31 cellular contexts compared by ENCODE assay signal in the genomic region with DNA sequence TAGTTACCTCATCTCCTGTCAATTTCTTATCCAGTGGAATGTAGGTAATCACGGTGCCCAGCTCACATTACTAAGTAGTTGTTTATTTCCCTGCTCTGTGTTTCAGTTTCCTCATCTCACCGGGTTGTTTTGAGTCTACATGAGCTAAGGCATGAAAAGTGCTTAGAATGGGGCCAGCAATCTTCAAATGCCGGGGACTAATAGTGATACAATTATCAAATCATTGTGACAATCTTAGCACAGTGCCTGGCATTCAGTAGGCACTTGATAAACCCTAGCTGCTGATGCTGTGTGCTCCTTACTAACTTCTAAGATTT. TPM values are rescaled to one million over a fixed set of nuclear protein-coding genes. Genes with fewer than 3 reads are reported as not detected.
DNase-seq lines count a peak whose midpoint lies in the region; ATAC-seq lines count a peak whose summit lies in the region.
"Had no signal": no experiment of that assay in that cellular context is flagged by ENCODE, and none has a peak within 500 bp of the region (broad histone marks: within the 10 kb centered on the region; RNA-seq: fewer than 3 reads in every experiment).

No MANE protein-coding gene starts in this region.

- intact Hi-C loops in naive thymus-derived CD4-positive, alpha-beta T cell (cut with micrococcal nuclease), result loop anchor here in 1 of 2 donors (1.0 to 2.0 kb wide), 2 partner anchors 12 to 70 kb away; no protein-coding TSS in a partner anchor

- peaks cover 27% of the 10 kb centered on the region for H3K36me3 Mint-ChIP-seq in activated naive CD4-positive, alpha-beta T cell treated with anti-CD3 and anti-CD28 coated beads, Interleukin-2, amount 10 ng/mL, durations not matched to agents 7 days and 5 days
- peaks cover 88% of the 10 kb centered on the region for H3K36me3 Mint-ChIP-seq in activated T-helper 17 cell treated with anti-CD3 and anti-CD28 coated beads, Interleukin-2, amount 50 U/mL, for 72 hours (ENCODE audit: low read depth)
- H3K36me3 Mint-ChIP-seq in naive thymus-derived CD4-positive, alpha-beta T cell, result peaks cover 0 to 41% (median 9%) of the 10 kb centered on the region in 5 donors
- H3K36me3 Mint-ChIP-seq: memory B cell had no signal

- peaks cover 0 to 3% (median 0%) of the 10 kb centered on the region in 3 experiments for H3K9me3 ChIP-seq in naive thymus-derived CD4-positive, alpha-beta T cell (ENCODE audit: control insufficient read depth in 2 of 3, low read length in 3 of 3)
- H3K9me3 ChIP-seq: ovary had no signal

- peaks cover 3% of the 10 kb centered on the region for H3K9me3 Mint-ChIP-seq in activated naive CD4-positive, alpha-beta T cell treated with anti-CD3 and anti-CD28 coated beads, Interleukin-2, amount 10 ng/mL, durations not matched to agents 7 days and 5 days
- no peaks in the 10 kb centered on the region for H3K9me3 Mint-ChIP-seq in activated T-helper 17 cell treated with anti-CD3 and anti-CD28 coated beads, Interleukin-2, amount 50 U/mL, for 72 hours
- peaks cover 0 to 9% (median 2%) of the 10 kb centered on the region in 11 donors for H3K9me3 Mint-ChIP-seq in naive thymus-derived CD4-positive, alpha-beta T cell
- H3K9me3 Mint-ChIP-seq: effector memory CD8-positive, alpha-beta T cell; memory B cell; neural crest cell; stimulated activated memory B cell treated with anti-CD40 and anti-IgM and Interleukin-4, amounts not matched to agents 10 μg/mL and 1 μg/mL and 100 μg/mL, for 72 hours had no signal

- peak overlapping the region; percentile 39 for H3K4me3 Mint-ChIP-seq in activated naive CD4-positive, alpha-beta T cell treated with anti-CD3 and anti-CD28 coated beads, Interleukin-2, amount 10 ng/mL, durations not matched to agents 7 days and 5 days
- H3K4me3 Mint-ChIP-seq in activated T-helper 17 cell treated with anti-CD3 and anti-CD28 coated beads, Interleukin-2, amount 50 U/mL, for 72 hours, result peak overlapping the region; percentile 77
- peak overlapping the region; percentile 63 to 83 (median 74) for H3K4me3 Mint-ChIP-seq in naive thymus-derived CD4-positive, alpha-beta T cell
- H3K4me3 Mint-ChIP-seq: effector memory CD8-positive, alpha-beta T cell; memory B cell; neural crest cell; stimulated activated memory B cell treated with anti-CD40 and anti-IgM and Interleukin-4, amounts not matched to agents 10 μg/mL and 1 μg/mL and 100 μg/mL, for 72 hours had no signal

- DNase-seq in NCI-H2227 (lab: John Stamatoyannopoulos, UW; ENCODE audit: unreplicated experiment) (peak; percentile 17), NCI-H2227 treated with DMSO at 0.1 percent for 48 hours (lab: John Stamatoyannopoulos, UW) (no peak)
- DNase-seq in activated naive CD4-positive, alpha-beta T cell treated with anti-CD3 and anti-CD28 coated beads, Interleukin-2, amount 10 ng/mL, durations not matched to agents 7 days and 5 days, result peak; percentile 20
- no peak for DNase-seq in activated naive CD4-positive, alpha-beta T cell treated with Interleukin-2 at 50 U/mL for 16 hours
- no peak for DNase-seq in naive thymus-derived CD4-positive, alpha-beta T cell
- DNase-seq: C1 segment of cervical spinal cord; caudate nucleus; DMS79 treated with DMSO at 0.1 percent for 48 hours; effector memory CD8-positive, alpha-beta T cell; GDM1; hypothalamus; left colon; NCI-H1436; NCI-H2081; NCI-H748 treated with DMSO at 0.1 percent for 48 hours; ovary; Right ventricle myocardium superior; stimulated activated CD4-positive, alpha-beta T cell treated with anti-CD3 and anti-CD28 coated beads, Interleukin-15, amount 100 ng/mL, for 24 hours had no signal

- CTCF ChIA-PET in activated naive CD4-positive, alpha-beta T cell treated with anti-CD3 and anti-CD28 coated beads, Interleukin-2, amount 10 ng/mL, durations not matched to agents 7 days and 5 days (lab: Charles Lee), result interaction anchor here (1.3 kb wide), 1 partner anchor 139 kb away, joined by 3 read pairs; no protein-coding TSS in a partner anchor
- CTCF ChIA-PET in naive thymus-derived CD4-positive, alpha-beta T cell (lab: Charles Lee), result interaction anchor here (1.3 to 1.4 kb wide), 2 partner anchors 14 to 23 kb away, joined by 4 read pairs; no protein-coding TSS in a partner anchor

- peaks cover 0 to 37% of the 10 kb centered on the region in 2 donors for H3K4me1 ChIP-seq in naive thymus-derived CD4-positive, alpha-beta T cell (ENCODE audit: control insufficient read depth in 2 of 2, insufficient read depth in 2 of 2, low read length in 2 of 2)

- H3K4me1 Mint-ChIP-seq in activated naive CD4-positive, alpha-beta T cell treated with anti-CD3 and anti-CD28 coated beads, Interleukin-2, amount 10 ng/mL, durations not matched to agents 7 days and 5 days, result peaks cover 70% of the 10 kb centered on the region
- H3K4me1 Mint-ChIP-seq in activated T-helper 17 cell treated with anti-CD3 and anti-CD28 coated beads, Interleukin-2, amount 50 U/mL, for 72 hours, result peaks cover 45% of the 10 kb centered on the region
- H3K4me1 Mint-ChIP-seq in naive thymus-derived CD4-positive, alpha-beta T cell, result peaks cover 26 to 69% (median 65%) of the 10 kb centered on the region in 7 donors

- peak overlapping the region; percentile 81 for H3K27ac Mint-ChIP-seq in activated naive CD4-positive, alpha-beta T cell treated with anti-CD3 and anti-CD28 coated beads, Interleukin-2, amount 10 ng/mL, durations not matched to agents 7 days and 5 days
- H3K27ac Mint-ChIP-seq in activated T-helper 17 cell treated with anti-CD3 and anti-CD28 coated beads, Interleukin-2, amount 50 U/mL, for 72 hours, result peak overlapping the region; percentile 85
- peak overlapping the region; percentile 66 to 92 (median 86) for H3K27ac Mint-ChIP-seq in naive thymus-derived CD4-positive, alpha-beta T cell
- H3K27ac Mint-ChIP-seq: memory B cell had no signal

- H3K27ac ChIP-seq in naive thymus-derived CD4-positive, alpha-beta T cell (ENCODE audit: low read depth, low read length), result peak overlapping the region; percentile 4
- H3K27ac ChIP-seq: 22Rv1, coronary artery, ovary had no signal

- ATAC-seq in activated T-helper 17 cell treated with anti-CD3 and anti-CD28 coated beads, Interleukin-2, amount 50 U/mL, for 72 hours (replicated peaks), result peak; percentile 79
- peak; percentile 14 for ATAC-seq in naive thymus-derived CD4-positive, alpha-beta T cell
- ATAC-seq in HG02870 (IDR thresholded peaks at IDR 0.05; ENCODE audit: unreplicated experiment) (no peak), GM18520 (IDR thresholded peaks at IDR 0.05; ENCODE audit: unreplicated experiment) (no peak)
- ATAC-seq: effector memory CD8-positive, alpha-beta T cell; left colon; Panc1; SK-N-SH treated with all-trans-retinoic acid at 6 μM for 48 hours; stimulated activated memory B cell treated with anti-CD40 and anti-IgM and Interleukin-4, amounts not matched to agents 10 μg/mL and 1 μg/mL and 100 μg/mL, for 72 hours had no signal

- no peaks in the 10 kb centered on the region for H3K27me3 ChIP-seq in naive thymus-derived CD4-positive, alpha-beta T cell (ENCODE audit: control insufficient read depth in 2 of 2, insufficient read depth in 2 of 2, low read length in 2 of 2)
- H3K27me3 ChIP-seq: ovary had no signal

- POLR2A ChIA-PET in naive thymus-derived CD4-positive, alpha-beta T cell (lab: Charles Lee), result interaction anchor here (0.7 to 9.2 kb wide), 14 partner anchors 8 to 67 kb away, joined by 3 to 73 read pairs (median 10); no protein-coding TSS in a partner anchor

- no peaks in the 10 kb centered on the region for H3K36me3 ChIP-seq in naive thymus-derived CD4-positive, alpha-beta T cell (ENCODE audit: control insufficient read depth in 2 of 3, insufficient read depth in 3 of 3, low read length in 3 of 3)
- H3K36me3 ChIP-seq: ovary had no signal

- no peak overlapping the region for H3K4me3 ChIP-seq in naive thymus-derived CD4-positive, alpha-beta T cell (ENCODE audit: low read length)
- H3K4me3 ChIP-seq: coronary artery, ovary had no signal

- H3K27me3 Mint-ChIP-seq in activated naive CD4-positive, alpha-beta T cell treated with anti-CD3 and anti-CD28 coated beads, Interleukin-2, amount 10 ng/mL, durations not matched to agents 7 days and 5 days, result no peaks in the 10 kb centered on the region
- no peaks in the 10 kb centered on the region for H3K27me3 Mint-ChIP-seq in activated T-helper 17 cell treated with anti-CD3 and anti-CD28 coated beads, Interleukin-2, amount 50 U/mL, for 72 hours
- H3K27me3 Mint-ChIP-seq in naive thymus-derived CD4-positive, alpha-beta T cell, result no peaks in the 10 kb centered on the region
- H3K27me3 Mint-ChIP-seq: memory B cell; stimulated activated memory B cell treated with anti-CD40 and anti-IgM and Interleukin-4, amounts not matched to agents 10 μg/mL and 1 μg/mL and 100 μg/mL, for 72 hours had no signal

RNA-seq across cellular contexts. Expression of gene CD5, which starts 53.3 kb away (rescaled TPM):
- 100 to 1,000 TPM; 231 to 476 TPM for total RNA-seq in activated T-helper 17 cell treated with anti-CD3 and anti-CD28 coated beads, Interleukin-2, amount 50 U/mL, for 72 hours
- total RNA-seq in naive thymus-derived CD4-positive, alpha-beta T cell, result 100 to 1,000 TPM; 180 to 399 (median 224) TPM
- polyA plus RNA-seq in naive thymus-derived CD4-positive, alpha-beta T cell, result 100 to 1,000 TPM; 217 to 371 TPM
- total RNA-seq: epithelial cell of proximal tubule, glomerular endothelial cell, LHCN-M2, neural crest cell, Right ventricle myocardium superior had no signal

Comparison
In these comparisons a context has a peak if more than half of its experiments do, and no peak if none do; other contexts are left out.
1. DNase-seq: peak in NCI-H2227 (single experiment) and activated naive CD4-positive, alpha-beta T cell treated with anti-CD3 and anti-CD28 coated beads, Interleukin-2, amount 10 ng/mL, durations not matched to agents 7 days and 5 days (single experiment); none in NCI-H2227 treated with DMSO at 0.1 percent for 48 hours (single experiment), activated naive CD4-positive, alpha-beta T cell treated with Interleukin-2 at 50 U/mL for 16 hours (single experiment) and naive thymus-derived CD4-positive, alpha-beta T cell (0 of 9).
2. ATAC-seq: peak in activated T-helper 17 cell treated with anti-CD3 and anti-CD28 coated beads, Interleukin-2, amount 50 U/mL, for 72 hours (single experiment) and naive thymus-derived CD4-positive, alpha-beta T cell (single experiment); none in HG02870 (single experiment) and GM18520 (single experiment).
3. Peak in every context shown above with its lines, with median percentiles within 50 percentile points of each other: H3K27ac Mint-ChIP-seq and H3K4me3 Mint-ChIP-seq.